18 cellular contexts compared by ENCODE assay signal in the genomic region with DNA sequence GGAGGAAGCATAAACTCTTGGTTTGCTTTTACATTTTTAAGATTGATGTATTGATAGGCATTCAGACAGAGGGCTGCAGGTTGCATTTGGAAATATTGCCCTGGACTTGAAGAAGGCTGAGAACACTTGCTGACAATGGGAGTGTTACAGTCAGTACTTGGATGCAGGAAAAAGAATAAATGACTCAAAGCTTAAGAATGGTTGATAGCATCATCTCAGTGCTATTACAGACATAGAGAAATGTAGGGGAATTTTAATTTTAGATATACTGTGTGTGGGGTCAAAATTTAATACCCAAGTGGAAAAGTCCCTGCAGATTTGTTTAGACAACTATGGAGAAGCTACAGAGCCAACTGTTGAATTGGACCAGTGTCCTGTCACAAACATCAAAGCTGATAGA.
DNase-seq lines count a peak whose midpoint lies in the region; ATAC-seq and TF ChIP-seq lines count a peak whose summit lies in the region.
"Had no signal": no experiment of that assay in that cellular context is flagged by ENCODE, and none has a peak within 500 bp of the region (broad histone marks: within the 10 kb centered on the region; RNA-seq: fewer than 3 reads in every experiment).

No MANE protein-coding gene starts in this region.

- POLR2A ChIA-PET in SK-N-SH (lab: Yijun Ruan, JAX) = no interaction called here
- POLR2A ChIA-PET in MCF 10A (lab: Yijun Ruan, JAX) = interaction anchor here (1.0 kb wide), 1 partner anchor 101 kb away, joined by 3 read pairs; the partner anchor contains the start of gene ISL1

- H3K36me3 Mint-ChIP-seq in MCF 10A (ENCODE audit: insufficient read depth, unreplicated experiment) = no peaks in the 10 kb centered on the region
- H3K36me3 Mint-ChIP-seq: CD8-positive, alpha-beta T cell had no signal

- DNase-seq in ELR (ENCODE audit: low read depth) (peak; percentile 47), SK-N-SH (no peak), foreskin keratinocyte (peak in 1 of 2 donors; percentile 60), prostate gland (ENCODE audit: low spot score) (no peak), MCF 10A (ENCODE audit: unreplicated experiment) (no peak), MG63 (no peak), right atrium auricular region (ENCODE audit: low spot score) (no peak), BE2C (no peak)
- DNase-seq: CD8-positive, alpha-beta T cell; DMS53; GOT3; NCI-H1105 treated with DMSO at 0.1 percent for 48 hours; NCI-H1694 treated with DMSO at 0.1 percent for 48 hours; NCI-H510A treated with DMSO at 0.1 percent for 48 hours; NCI-H82; PC-3 had no signal

- TF ChIP-seq CTCF in SK-N-SH (IDR thresholded peaks at IDR 0.05) = no peak
- TF ChIP-seq CTCF in foreskin keratinocyte (conservative IDR thresholded peaks at IDR 0.05) = no peak
- no peak for TF ChIP-seq CTCF in prostate gland (IDR thresholded peaks at IDR 0.05)
- TF ChIP-seq CTCF in MCF 10A (IDR thresholded peaks at IDR 0.05; ENCODE audit: unreplicated experiment) = no peak
- TF ChIP-seq CTCF in right atrium auricular region (IDR thresholded peaks at IDR 0.05) = no peak
- TF ChIP-seq CTCF in BE2C (IDR thresholded peaks at IDR 0.05; ENCODE audit: low read depth, low read length) = no peak

- intact Hi-C loops in prostate gland (cut with DNase I) (no loop called here), MCF 10A (cut with micrococcal nuclease) (no loop called here)

- H3K27me3 Mint-ChIP-seq in MCF 10A (ENCODE audit: insufficient read depth, unreplicated experiment) = peaks cover 34% of the 10 kb centered on the region

- H3K27me3 ChIP-seq in SK-N-SH (ENCODE audit: insufficient read depth) = no peaks in the 10 kb centered on the region
- H3K27me3 ChIP-seq in foreskin keratinocyte = no peaks in the 10 kb centered on the region
- H3K27me3 ChIP-seq in prostate gland (replicated peaks; ENCODE audit: insufficient read depth) = no peaks in the 10 kb centered on the region
- H3K27me3 ChIP-seq in MG63 = no peaks in the 10 kb centered on the region
- no peaks in the 10 kb centered on the region for H3K27me3 ChIP-seq in right atrium auricular region
- H3K27me3 ChIP-seq in BE2C = no peaks in the 10 kb centered on the region
- H3K27me3 ChIP-seq: BLaER1 treated with 17β-estradiol and CSF1 and Interleukin-3, amounts not matched to agents 10 nM and 100 nM had no signal

- no peak overlapping the region for H3K9ac ChIP-seq in SK-N-SH
- H3K9ac ChIP-seq: BLaER1 treated with 17β-estradiol and CSF1 and Interleukin-3, amounts not matched to agents 10 nM and 100 nM had no signal

- H3K4me3 ChIP-seq in SK-N-SH (ENCODE audit: low read depth in 2 of 2, low read length in 1 of 2) = no peak overlapping the region
- no peak overlapping the region for H3K4me3 ChIP-seq in prostate gland
- H3K4me3 ChIP-seq in MG63 = no peak overlapping the region
- H3K4me3 ChIP-seq in right atrium auricular region = no peak overlapping the region
- no peak overlapping the region for H3K4me3 ChIP-seq in BE2C (ENCODE audit: low read depth, low read length)
- H3K4me3 ChIP-seq: BLaER1 treated with 17β-estradiol and CSF1 and Interleukin-3, amounts not matched to agents 10 nM and 100 nM; K562 had no signal

- H4K20me1 ChIP-seq in SK-N-SH (ENCODE audit: insufficient read depth) = no peaks in the 10 kb centered on the region
- H4K20me1 ChIP-seq: BLaER1 treated with 17β-estradiol and CSF1 and Interleukin-3, amounts not matched to agents 10 nM and 100 nM had no signal

- peak overlapping the region; percentile 21; the same call in 1 of the 2 replicates for H3K4me2 ChIP-seq in SK-N-SH
- H3K4me2 ChIP-seq: BLaER1 treated with 17β-estradiol and CSF1 and Interleukin-3, amounts not matched to agents 10 nM and 100 nM had no signal

- no peak overlapping the region for H3K4me3 Mint-ChIP-seq in MCF 10A (ENCODE audit: unreplicated experiment)
- H3K4me3 Mint-ChIP-seq: CD8-positive, alpha-beta T cell had no signal

- no peak overlapping the region for H3K27ac Mint-ChIP-seq in MCF 10A (ENCODE audit: low read depth, unreplicated experiment)
- H3K27ac Mint-ChIP-seq: CD8-positive, alpha-beta T cell had no signal

- H3K9me3 Mint-ChIP-seq in MCF 10A (ENCODE audit: unreplicated experiment) = no peaks in the 10 kb centered on the region

- H2AFZ ChIP-seq in SK-N-SH (ENCODE audit: low read depth) = no peak overlapping the region

- H3F3A ChIP-seq in SK-N-SH (replicated peaks; ENCODE audit: insufficient read depth) = peaks cover 41% of the 10 kb centered on the region

- BruUV-seq in MCF 10A (replicated peaks; lab: Mats Ljungman, UMichigan) = no TSS peak

- H3K36me3 ChIP-seq in SK-N-SH (replicated peaks in 1 of 2; ENCODE audit: control insufficient read depth in 1 of 2, insufficient read depth in 2 of 2, low read length in 1 of 2) = no peaks in the 10 kb centered on the region
- no peaks in the 10 kb centered on the region for H3K36me3 ChIP-seq in prostate gland
- H3K36me3 ChIP-seq in MG63 = no peaks in the 10 kb centered on the region
- H3K36me3 ChIP-seq in right atrium auricular region = no peaks in the 10 kb centered on the region
- no peaks in the 10 kb centered on the region for H3K36me3 ChIP-seq in BE2C
- H3K36me3 ChIP-seq: BLaER1 treated with 17β-estradiol and CSF1 and Interleukin-3, amounts not matched to agents 10 nM and 100 nM had no signal

- H3K79me2 ChIP-seq in SK-N-SH (ENCODE audit: insufficient read depth) = no peaks in the 10 kb centered on the region

- no peaks in the 10 kb centered on the region for H3K9me3 ChIP-seq in SK-N-SH
- H3K9me3 ChIP-seq in prostate gland = no peaks in the 10 kb centered on the region
- no peaks in the 10 kb centered on the region for H3K9me3 ChIP-seq in MG63
- no peaks in the 10 kb centered on the region for H3K9me3 ChIP-seq in right atrium auricular region
- H3K9me3 ChIP-seq in BE2C = no peaks in the 10 kb centered on the region
- H3K9me3 ChIP-seq: BLaER1 treated with 17β-estradiol and CSF1 and Interleukin-3, amounts not matched to agents 10 nM and 100 nM had no signal

- TF ChIP-seq EP300 in SK-N-SH (IDR thresholded peaks at IDR 0.05; ENCODE audit: borderline replicate concordance in 1 of 2, low read depth in 1 of 2, low read length in 1 of 2) = peak in 1 of 2 experiments; percentile 63; a peak in 2 of 4 replicates

- CTCF ChIA-PET in SK-N-SH (lab: Yijun Ruan, JAX) (interaction anchor here (1.0 to 1.3 kb wide), 4 partner anchors 9 to 331 kb away, joined by 3 read pairs; no protein-coding TSS in a partner anchor), MCF 10A (lab: Yijun Ruan, JAX) (interaction anchor here (0.6 kb wide), 1 partner anchor 9 kb away, joined by 5 read pairs; no protein-coding TSS in a partner anchor)

- ATAC-seq in foreskin keratinocyte = peak; percentile 83
- ATAC-seq: CD8-positive, alpha-beta T cell; K562; PC-3 had no signal

- H3K4me1 ChIP-seq in SK-N-SH (ENCODE audit: control insufficient read depth in 1 of 2, insufficient read depth in 2 of 2, low read depth in 1 of 2, low read length in 1 of 2) (peaks cover 18 to 30% of the 10 kb centered on the region in 2 experiments), foreskin keratinocyte (no peaks in the 10 kb centered on the region), prostate gland (replicated peaks) (no peaks in the 10 kb centered on the region), right atrium auricular region (no peaks in the 10 kb centered on the region), BE2C (peaks cover 2% of the 10 kb centered on the region)
- H3K4me1 ChIP-seq: BLaER1 treated with 17β-estradiol and CSF1 and Interleukin-3, amounts not matched to agents 10 nM and 100 nM had no signal

- H3K27ac ChIP-seq in SK-N-SH (ENCODE audit: low read depth in 2 of 2, low read length in 1 of 2) (peak overlapping the region; percentile 16 to 74; a peak in 3 of 4 replicates), foreskin keratinocyte (no peak overlapping the region), prostate gland (no peak overlapping the region), right atrium auricular region (no peak overlapping the region)
- H3K27ac ChIP-seq: BLaER1 treated with 17β-estradiol and CSF1 and Interleukin-3, amounts not matched to agents 10 nM and 100 nM had no signal

- TF ChIP-seq RAD21 in SK-N-SH (IDR thresholded peaks at IDR 0.05; ENCODE audit: low read length) = no peak

- peak; percentile 14 for TF ChIP-seq POLR2A in prostate gland (IDR thresholded peaks at IDR 0.05)

- H3K4me1 Mint-ChIP-seq in MCF 10A (ENCODE audit: insufficient read depth, unreplicated experiment) = no peaks in the 10 kb centered on the region

- H3K9me2 ChIP-seq in SK-N-SH = no peaks in the 10 kb centered on the region

TF ChIP-seq in SK-N-SH, 30 proteins besides CTCF, POLR2A, EP300 and RAD21 (continues in another document):
- TF ChIP-seq TCF12 (IDR thresholded peaks at IDR 0.05) (peak; percentile 47; the same call in 1 of the 2 replicates), MEF2A (IDR thresholded peaks at IDR 0.05; ENCODE audit: borderline replicate concordance, low read depth) (0 out of 2 replicates have a peak, but pooled peaks have one; percentile 19), SMC3 (IDR thresholded peaks at IDR 0.05; ENCODE audit: low read depth, low read length) (no peak), USF1 (IDR thresholded peaks at IDR 0.05; ENCODE audit: borderline replicate concordance, low read depth) (no peak), FOXM1 (IDR thresholded peaks at IDR 0.05; ENCODE audit: low read depth) (no peak), EZH2phosphoT487 (IDR thresholded peaks at IDR 0.05; ENCODE audit: borderline replicate concordance, low read depth) (no peak), GABPA (IDR thresholded peaks at IDR 0.05; ENCODE audit: low read depth) (no peak)

Comparison
In these comparisons a context has a peak if more than half of its experiments do, and no peak if none do; other contexts are left out.
1. H3K27ac ChIP-seq: peak in SK-N-SH (2 of 2); none in foreskin keratinocyte (single experiment), prostate gland (0 of 2) and right atrium auricular region (0 of 2).